ENCODE assay signal across 9 cellular contexts in genomic region chr12:57550628-57551549, GRCh38. TPM values are rescaled to one million over a fixed set of nuclear protein-coding genes. Genes with fewer than 3 reads are reported as not detected.
A peak's percentile ranks its signal among the peaks of the same experiment; 100 is the strongest.
DNase-seq lines count a peak whose midpoint lies in the region; TF ChIP-seq lines count a peak whose summit lies in the region.
"Had no signal": no experiment of that assay in that cellular context is flagged by ENCODE, and none has a peak within 500 bp of the region (broad histone marks: within the 10 kb centered on the region; RNA-seq: fewer than 3 reads in every experiment).

No MANE protein-coding gene starts in this region.

- intact Hi-C loops in activated CD4-positive, alpha-beta memory T cell treated with anti-CD3 and anti-CD28 coated beads for 36 hours (cut with micrococcal nuclease): no loop called here
- intact Hi-C loops in sigmoid colon (cut with DNase I): no loop called here

- H3K27me3 ChIP-seq in sigmoid colon: peaks cover 5 to 23% (median 22%) of the 10 kb centered on the region in 3 donors

- H3K4me3 ChIP-seq in fibroblast of the aortic adventitia (ENCODE audit: low read depth, low read length) (peak overlapping the region; percentile 62), sigmoid colon (peak overlapping the region in 3 of 4 donors; percentile 20 to 50 (median 48))

- CTCF ChIA-PET in activated CD4-positive, alpha-beta memory T cell treated with anti-CD3 and anti-CD28 coated beads for 36 hours (lab: Charles Lee): interaction anchor here (1.4 kb wide), 1 partner anchor 33 kb away, joined by 6 read pairs; no protein-coding TSS in a partner anchor

- DNase-seq in T-helper 1 cell (no peak), fibroblast of the aortic adventitia (ENCODE audit: low read depth) (no peak), sigmoid colon (no peak), DMS53 (lab: John Stamatoyannopoulos, UW) (no peak), SIG-M5 (lab: John Stamatoyannopoulos, UW) (no peak), NCI-H748 (lab: John Stamatoyannopoulos, UW; ENCODE audit: unreplicated experiment) (no peak)
- DNase-seq in activated CD4-positive, alpha-beta memory T cell treated with anti-CD3 and anti-CD28 coated beads for 36 hours: no peak

- H3K36me3 ChIP-seq in sigmoid colon: no peaks in the 10 kb centered on the region
- H3K36me3 ChIP-seq: cardiac muscle cell had no signal

- peaks cover 33% of the 10 kb centered on the region for H3K27me3 Mint-ChIP-seq in T-helper 1 cell treated with Interleukin-12 subunit alpha and Interleukin-12 subunit beta and Interleukin-4 antibody, amounts not matched to agents 30 μg/mL and 1 μg/mL, for 36 hours (ENCODE audit: low read depth)
- peaks cover 9% of the 10 kb centered on the region for H3K27me3 Mint-ChIP-seq in activated CD4-positive, alpha-beta memory T cell treated with anti-CD3 and anti-CD28 coated beads for 36 hours

- no peak for TF ChIP-seq EP300 in sigmoid colon (IDR thresholded peaks at IDR 0.05)

- 63 to 67% methylated on average over 8 of the region's 8 CpGs for WGBS in sigmoid colon, 2 donors

- TF ChIP-seq CTCF in fibroblast of the aortic adventitia (IDR thresholded peaks at IDR 0.05; ENCODE audit: insufficient read depth, low read length) (no peak), sigmoid colon (IDR thresholded peaks at IDR 0.05) (no peak)

- no peak for TF ChIP-seq POLR2A in sigmoid colon (IDR thresholded peaks at IDR 0.05)

- peaks cover 6% of the 10 kb centered on the region for H3K36me3 Mint-ChIP-seq in T-helper 1 cell treated with Interleukin-12 subunit alpha and Interleukin-12 subunit beta and Interleukin-4 antibody, amounts not matched to agents 30 μg/mL and 1 μg/mL, for 36 hours (ENCODE audit: low read depth)
- peaks cover 6% of the 10 kb centered on the region for H3K36me3 Mint-ChIP-seq in activated CD4-positive, alpha-beta memory T cell treated with anti-CD3 and anti-CD28 coated beads for 36 hours

- H3K9me3 Mint-ChIP-seq in T-helper 1 cell treated with Interleukin-12 subunit alpha and Interleukin-12 subunit beta and Interleukin-4 antibody, amounts not matched to agents 30 μg/mL and 1 μg/mL, for 36 hours: no peaks in the 10 kb centered on the region
- no peaks in the 10 kb centered on the region for H3K9me3 Mint-ChIP-seq in activated CD4-positive, alpha-beta memory T cell treated with anti-CD3 and anti-CD28 coated beads for 36 hours

- H3K9me3 ChIP-seq in sigmoid colon: no peaks in the 10 kb centered on the region

- POLR2A ChIA-PET in activated CD4-positive, alpha-beta memory T cell treated with anti-CD3 and anti-CD28 coated beads for 36 hours (lab: Charles Lee): no interaction called here

- H3K27ac ChIP-seq in sigmoid colon: no peak overlapping the region
- H3K27ac ChIP-seq: cardiac muscle cell had no signal

- peak overlapping the region; percentile 52 for H3K4me3 Mint-ChIP-seq in T-helper 1 cell treated with Interleukin-12 subunit alpha and Interleukin-12 subunit beta and Interleukin-4 antibody, amounts not matched to agents 30 μg/mL and 1 μg/mL, for 36 hours
- H3K4me3 Mint-ChIP-seq in activated CD4-positive, alpha-beta memory T cell treated with anti-CD3 and anti-CD28 coated beads for 36 hours: peak overlapping the region; percentile 74

- peaks cover 0 to 21% (median 17%) of the 10 kb centered on the region in 4 donors for H3K4me1 ChIP-seq in sigmoid colon

- no peak overlapping the region for H3K27ac Mint-ChIP-seq in T-helper 1 cell treated with Interleukin-12 subunit alpha and Interleukin-12 subunit beta and Interleukin-4 antibody, amounts not matched to agents 30 μg/mL and 1 μg/mL, for 36 hours
- no peak overlapping the region for H3K27ac Mint-ChIP-seq in activated CD4-positive, alpha-beta memory T cell treated with anti-CD3 and anti-CD28 coated beads for 36 hours

- H3K4me1 Mint-ChIP-seq in T-helper 1 cell treated with Interleukin-12 subunit alpha and Interleukin-12 subunit beta and Interleukin-4 antibody, amounts not matched to agents 30 μg/mL and 1 μg/mL, for 36 hours (ENCODE audit: low read depth): peaks cover 26% of the 10 kb centered on the region
- peaks cover 27% of the 10 kb centered on the region for H3K4me1 Mint-ChIP-seq in activated CD4-positive, alpha-beta memory T cell treated with anti-CD3 and anti-CD28 coated beads for 36 hours (ENCODE audit: low read depth)

RNA-seq across cellular contexts. Expression of gene KIF5A, which starts 1.0 kb away (rescaled TPM):
- total RNA-seq in activated CD4-positive, alpha-beta memory T cell treated with anti-CD3 and anti-CD28 coated beads for 36 hours: under 1 TPM; 0.90 to 0.99 TPM
- total RNA-seq in fibroblast of the aortic adventitia (ENCODE audit: low replicate concordance) (0.72 and 1.8 TPM in 2 replicates), sigmoid colon (1 to 10 TPM; 3.6 to 8.9 (median 6.9) TPM)
- polyA plus RNA-seq in sigmoid colon: 1 to 10 TPM in 1 of 3 donors, under 1 TPM in 2; under 0.01 to 3.5 (median 0.46) TPM

RNA-seq across cellular contexts. Expression of gene DCTN2, which starts 3.9 kb away (rescaled TPM):
- total RNA-seq in activated CD4-positive, alpha-beta memory T cell treated with anti-CD3 and anti-CD28 coated beads for 36 hours: 10 to 100 TPM; 81.0 to 85.2 TPM
- total RNA-seq in fibroblast of the aortic adventitia (ENCODE audit: low replicate concordance) (106 and 140 TPM in 2 replicates), sigmoid colon (100 to 1,000 TPM; 118 to 194 (median 141) TPM)
- 100 to 1,000 TPM; 141 to 204 (median 172) TPM for polyA plus RNA-seq in sigmoid colon

RNA-seq across cellular contexts. Expression of gene MBD6, which starts 28.3 kb away (rescaled TPM):
- total RNA-seq in activated CD4-positive, alpha-beta memory T cell treated with anti-CD3 and anti-CD28 coated beads for 36 hours: 10 to 100 TPM; 43.5 to 48.2 TPM
- total RNA-seq in fibroblast of the aortic adventitia (ENCODE audit: low replicate concordance) (4.2 and 7.6 TPM in 2 replicates), sigmoid colon (10 to 100 TPM; 13.5 to 23.5 (median 16.0) TPM)
- polyA plus RNA-seq in sigmoid colon: 10 to 100 TPM; 16.2 to 52.8 (median 17.1) TPM

RNA-seq across cellular contexts. Expression of gene DDIT3, which starts 30.6 kb away (rescaled TPM):
- total RNA-seq in activated CD4-positive, alpha-beta memory T cell treated with anti-CD3 and anti-CD28 coated beads for 36 hours: 10 to 100 TPM; 24.1 to 25.2 TPM
- 37.7 and 60.3 TPM in 2 replicates for total RNA-seq in fibroblast of the aortic adventitia (ENCODE audit: low replicate concordance)
- total RNA-seq in sigmoid colon: 10 to 100 TPM; 30.7 to 48.5 (median 40.7) TPM
- polyA plus RNA-seq in sigmoid colon: 10 to 100 TPM; 42.3 to 52.9 (median 46.7) TPM

RNA-seq across cellular contexts. Expression of gene PIP4K2C, which starts 40.1 kb away (rescaled TPM):
- 10 to 100 TPM; 17.8 to 20.6 TPM for total RNA-seq in activated CD4-positive, alpha-beta memory T cell treated with anti-CD3 and anti-CD28 coated beads for 36 hours
- total RNA-seq in fibroblast of the aortic adventitia (ENCODE audit: low replicate concordance) (12.4 and 19.4 TPM in 2 replicates), sigmoid colon (10 to 100 TPM; 13.3 to 22.8 (median 18.4) TPM)
- polyA plus RNA-seq in sigmoid colon: 10 to 100 TPM; 21.0 to 30.5 (median 28.6) TPM
